ENCODE assay signal across 9 cellular contexts in genomic region chr17:48036693-48037035, GRCh38. TPM values are rescaled to one million over a fixed set of nuclear protein-coding genes. Genes with fewer than 3 reads are reported as not detected.
A peak's percentile ranks its signal among the peaks of the same experiment; 100 is the strongest.
DNase-seq lines count a peak whose midpoint lies in the region; ATAC-seq and TF ChIP-seq lines count a peak whose summit lies in the region.
"Had no signal": no experiment of that assay in that cellular context is flagged by ENCODE, and none has a peak within 500 bp of the region (broad histone marks: within the 10 kb centered on the region; RNA-seq: fewer than 3 reads in every experiment).

No MANE protein-coding gene starts in this region.

- H3K4me3 ChIP-seq in astrocyte of the spinal cord (ENCODE audit: low read depth, low read length) (peak overlapping the region; percentile 62), right lobe of liver (peak overlapping the region; percentile 55 to 69 (median 67)), testis (peak overlapping the region; percentile 61 to 74)

- no peak for DNase-seq in activated CD8-positive, alpha-beta memory T cell treated with anti-CD3 and anti-CD28 coated beads, Interleukin-2, amount 10 ng/mL, durations not matched to agents 7 days and 5 days
- DNase-seq in activated CD8-positive, alpha-beta memory T cell treated with anti-CD3 and anti-CD28 coated beads for 24 hours, result no peak
- DNase-seq in astrocyte of the spinal cord (ENCODE audit: low read depth, low spot score), result no peak
- DNase-seq in right lobe of liver, result no peak
- DNase-seq in testis, result no peak

- H3K9me3 ChIP-seq in right lobe of liver, result no peaks in the 10 kb centered on the region
- H3K9me3 ChIP-seq in testis, result no peaks in the 10 kb centered on the region

- intact Hi-C loops in right lobe of liver (cut with DNase I), result no loop called here
- intact Hi-C loops in testis (cut with DNase I; ENCODE audit: low total_unique reads), result loop anchor here (5.0 kb wide), 1 partner anchor 36 kb away; no protein-coding TSS in a partner anchor

- no CpG with 5 or more reads among the region's 6 CpGs for WGBS in right lobe of liver (ENCODE audit: insufficient coverage, low coverage, low lambda C conversion rate, missing lambda C conversion rate)
- 5 to 25% methylated on average over 6 of the region's 6 CpGs for WGBS in testis, 2 donors

- no peak for TF ChIP-seq POLR2A in right lobe of liver (IDR thresholded peaks at IDR 0.05)
- TF ChIP-seq POLR2A in testis (IDR thresholded peaks at IDR 0.05), result no peak

- no peaks in the 10 kb centered on the region for H3K27me3 ChIP-seq in right lobe of liver
- no peaks in the 10 kb centered on the region for H3K27me3 ChIP-seq in testis

- H3K36me3 ChIP-seq in right lobe of liver (no peaks in the 10 kb centered on the region), testis (ENCODE audit: low read depth, missing control alignments) (no peaks in the 10 kb centered on the region)

- H3K27ac Mint-ChIP-seq in activated CD8-positive, alpha-beta memory T cell treated with anti-CD3 and anti-CD28 coated beads, Interleukin-2, amount 10 ng/mL, durations not matched to agents 7 days and 5 days, result no peak overlapping the region

- no peaks in the 10 kb centered on the region for H3K36me3 Mint-ChIP-seq in activated CD8-positive, alpha-beta memory T cell treated with anti-CD3 and anti-CD28 coated beads, Interleukin-2, amount 10 ng/mL, durations not matched to agents 7 days and 5 days

- CTCF ChIA-PET in activated CD8-positive, alpha-beta memory T cell treated with anti-CD3 and anti-CD28 coated beads, Interleukin-2, amount 10 ng/mL, durations not matched to agents 7 days and 5 days (lab: Charles Lee), result interaction anchor here (1.0 to 5.7 kb wide), 14 partner anchors 10 to 98 kb away, joined by 3 to 64 read pairs (median 6); partner anchors contain the start of gene NFE2L1

- TF ChIP-seq CTCF in astrocyte of the spinal cord (IDR thresholded peaks at IDR 0.05; ENCODE audit: low read depth, low read length) (no peak), right lobe of liver (IDR thresholded peaks at IDR 0.05) (no peak), testis (IDR thresholded peaks at IDR 0.05) (no peak)

- peak overlapping the region; percentile 76 for H3K4me3 Mint-ChIP-seq in activated CD8-positive, alpha-beta memory T cell treated with anti-CD3 and anti-CD28 coated beads, Interleukin-2, amount 10 ng/mL, durations not matched to agents 7 days and 5 days

- H3K27me3 Mint-ChIP-seq in activated CD8-positive, alpha-beta memory T cell treated with anti-CD3 and anti-CD28 coated beads, Interleukin-2, amount 10 ng/mL, durations not matched to agents 7 days and 5 days, result peaks cover 41% of the 10 kb centered on the region

- peaks cover 0 to 7% (median 3%) of the 10 kb centered on the region in 4 donors for H3K4me1 ChIP-seq in right lobe of liver
- peaks cover 9% of the 10 kb centered on the region for H3K4me1 ChIP-seq in testis

- no peak overlapping the region for H3K27ac ChIP-seq in right lobe of liver
- peak overlapping the region in 1 of 2 donors; percentile 23 for H3K27ac ChIP-seq in testis
- H3K27ac ChIP-seq: C4-2B had no signal

- H3K9me3 Mint-ChIP-seq in activated CD8-positive, alpha-beta memory T cell treated with anti-CD3 and anti-CD28 coated beads, Interleukin-2, amount 10 ng/mL, durations not matched to agents 7 days and 5 days (ENCODE audit: low read depth), result no peaks in the 10 kb centered on the region

- no peak for ATAC-seq in activated CD8-positive, alpha-beta memory T cell treated with anti-CD3 and anti-CD28 coated beads, Interleukin-2, amount 10 ng/mL, durations not matched to agents 7 days and 5 days
- peak in 1 of 4 donors; percentile 31 for ATAC-seq in right lobe of liver
- ATAC-seq in HG03439 (IDR thresholded peaks at IDR 0.05; ENCODE audit: unreplicated experiment), result no peak
- ATAC-seq in HG03097 (IDR thresholded peaks at IDR 0.05; ENCODE audit: low FRiP score, unreplicated experiment), result no peak
- no peak for ATAC-seq in GM18519 (IDR thresholded peaks at IDR 0.05; ENCODE audit: low FRiP score, unreplicated experiment)

- in situ Hi-C loops in astrocyte of the spinal cord (cut with HindIII; ENCODE audit: low sequenced_read_pairs), result no loop called here

- H3K4me1 Mint-ChIP-seq in activated CD8-positive, alpha-beta memory T cell treated with anti-CD3 and anti-CD28 coated beads, Interleukin-2, amount 10 ng/mL, durations not matched to agents 7 days and 5 days, result peaks cover 14% of the 10 kb centered on the region

RNA-seq across cellular contexts. Expression of gene COPZ2, which starts 0.9 kb away (rescaled TPM):
- 10 to 100 TPM in 1 of 2 experiments, 1 to 10 TPM in 1; 5.4 to 14.1 TPM for total RNA-seq in activated CD8-positive, alpha-beta memory T cell treated with anti-CD3 and anti-CD28 coated beads, Interleukin-2, amount 10 ng/mL, durations not matched to agents 7 days and 5 days
- total RNA-seq in right lobe of liver (10 to 100 TPM; 18.9 to 26.6 (median 23.8) TPM), testis (10 to 100 TPM; 13.2 to 14.7 TPM)
- 47.6 TPM for polyA plus RNA-seq in testis (ENCODE audit: insufficient read depth, low read depth, low replicate concordance)

RNA-seq across cellular contexts. Expression of gene NFE2L1, which starts 11.5 kb away (rescaled TPM):
- total RNA-seq in activated CD8-positive, alpha-beta memory T cell treated with anti-CD3 and anti-CD28 coated beads, Interleukin-2, amount 10 ng/mL, durations not matched to agents 7 days and 5 days, result 10 to 100 TPM; 56.1 to 80.8 TPM
- total RNA-seq in right lobe of liver, result 100 to 1,000 TPM in 4 of 6 experiments, 10 to 100 TPM in 2; 63.1 to 156 (median 117) TPM
- 100 to 1,000 TPM; 180 to 199 TPM for total RNA-seq in testis
- polyA plus RNA-seq in testis (ENCODE audit: insufficient read depth, low read depth, low replicate concordance), result 193 TPM
